ENCODE assay signal across 8 cellular contexts in the genomic region with DNA sequence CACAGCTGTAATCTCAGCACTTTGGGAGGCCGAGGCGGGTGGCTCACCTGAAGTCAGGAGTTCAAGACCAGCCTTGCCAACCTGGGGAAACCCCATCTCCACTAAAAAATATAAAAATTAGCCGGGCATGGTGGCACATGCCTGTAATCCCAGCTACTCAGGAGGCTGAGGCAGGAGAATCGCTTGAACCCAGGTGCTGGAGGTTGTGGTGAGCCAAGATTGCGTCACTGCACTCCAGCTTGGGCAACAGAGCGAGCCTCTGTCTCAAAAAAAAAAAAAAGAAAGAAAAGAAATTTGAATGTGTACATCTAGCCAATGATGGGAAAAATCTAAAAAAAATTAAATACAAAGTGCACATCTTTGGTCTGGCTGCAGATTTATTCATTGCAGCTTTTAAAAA.
A peak's percentile ranks its signal among the peaks of the same experiment; 100 is the strongest.
DNase-seq lines count a peak whose midpoint lies in the region; ATAC-seq, FAIRE-seq and TF ChIP-seq lines count a peak whose summit lies in the region.
"Not testable (repeated sequence)": the region's sequence is repeated elsewhere in the genome, so short reads cannot be mapped to it uniquely, and the experiment has no call there.

No MANE protein-coding gene starts in this region.

- not testable (repeated sequence) for H3K79me1 ChIP-seq in IMR-90 (ENCODE audit: low read depth in 1 of 2, low read length in 2 of 2)

- not testable (repeated sequence) for FAIRE-seq in A549 (lab: Jason Lieb, UNC); HepG2 (lab: Jason Lieb, UNC)

- TF ChIP-seq POLR2A in A549 (IDR thresholded peaks at IDR 0.05; ENCODE audit: low read length); IMR-90 (IDR thresholded peaks at IDR 0.05; ENCODE audit: low read depth, low read length); HepG2 (IDR thresholded peaks at IDR 0.05; ENCODE audit: insufficient read depth in 1 of 2, low read depth in 2 of 2, low read length in 2 of 2); transverse colon (IDR thresholded peaks at IDR 0.05): not testable (repeated sequence)

- H3K27me3 ChIP-seq in IMR-90 (ENCODE audit: control insufficient read depth, insufficient read depth, low read length); HepG2 (ENCODE audit: control insufficient read depth in 1 of 2, insufficient read depth in 2 of 2, low read length in 2 of 2); muscle layer of duodenum (ENCODE audit: low read depth, low read length); smooth muscle cell (ENCODE audit: low read depth); transverse colon: not testable (repeated sequence)

- H3K4ac ChIP-seq in IMR-90 (ENCODE audit: low read depth, low read length), result peak overlapping the region; percentile 80; the same call in 1 of the 2 replicates

- not testable (repeated sequence) for ATAC-seq in A549; IMR-90 (ENCODE audit: low read depth); HepG2

- not testable (repeated sequence) for H3K9me3 ChIP-seq in A549; IMR-90 (ENCODE audit: control insufficient read depth, insufficient read depth, low read length); HepG2 (ENCODE audit: low read length); muscle layer of duodenum (ENCODE audit: control insufficient read depth in 1 of 2, low read length in 2 of 2); smooth muscle cell (replicated peaks; ENCODE audit: low read depth); transverse colon

- not testable (repeated sequence) for DNase-seq in A549 (ENCODE audit: low read depth in 1 of 2, low spot score in 1 of 2); IMR-90; RWPE1 (ENCODE audit: low spot score); coronary artery (ENCODE audit: low spot score); HepG2 (ENCODE audit: low spot score); smooth muscle cell (lab: John Stamatoyannopoulos, UW; ENCODE audit: unreplicated experiment); transverse colon

- H3K56ac ChIP-seq in IMR-90 (ENCODE audit: extremely low read depth, insufficient read depth, low read length), result not testable (repeated sequence)

- H3K14ac ChIP-seq in IMR-90 (replicated peaks; ENCODE audit: low read depth, low read length), result not testable (repeated sequence)

- not testable (repeated sequence) for H2AK5ac ChIP-seq in IMR-90 (ENCODE audit: low read depth, low read length)

- not testable (repeated sequence) for H2BK20ac ChIP-seq in IMR-90 (ENCODE audit: low read depth, low read length)

- WGBS in A549 (ENCODE audit: missing lambda C conversion rate), result 96% methylated on average over 6 of the region's 6 CpGs
- 100% methylated on average over 1 of the region's 6 CpGs; no CpG with 5 or more reads in 1 of the 2 experiments for WGBS in IMR-90 (ENCODE audit: extremely low coverage in 2 of 2, insufficient read length in 1 of 2), 2 experiments
- WGBS in HepG2 (ENCODE audit: low lambda C conversion rate), result 88% methylated on average over 6 of the region's 6 CpGs
- WGBS in smooth muscle cell (ENCODE audit: low lambda C conversion rate), result 95% methylated on average over 5 of the region's 6 CpGs
- WGBS in transverse colon (ENCODE audit: low coverage in 1 of 2), 2 donors, result 78 to 94% methylated on average over 4 to 6 of the region's 6 CpGs

- 0 out of 2 replicates have a peak overlapping the region, but pooled peaks have one; percentile 74 for H2BK120ac ChIP-seq in IMR-90 (ENCODE audit: low read depth, low read length)

- not testable (repeated sequence) for H3K4me3 ChIP-seq in A549; IMR-90 (ENCODE audit: insufficient read depth, low read depth, low read length); coronary artery; HepG2 (replicated peaks in 1 of 3; ENCODE audit: insufficient read depth in 1 of 3, low read depth in 2 of 3, low read length in 3 of 3); muscle layer of duodenum (ENCODE audit: low read depth in 1 of 2, low read length in 2 of 2); smooth muscle cell; transverse colon

- not testable (repeated sequence) for H4K91ac ChIP-seq in IMR-90 (ENCODE audit: insufficient read depth, low read depth, low read length)

- H2AFZ ChIP-seq in IMR-90 (replicated peaks; ENCODE audit: low read length, poor library complexity); HepG2 (ENCODE audit: low read length); smooth muscle cell (ENCODE audit: low read depth): not testable (repeated sequence)

- H2AK9ac ChIP-seq in IMR-90 (replicated peaks; ENCODE audit: low read depth, low read length, poor library complexity), result not testable (repeated sequence)

- H3K9me1 ChIP-seq in IMR-90 (ENCODE audit: insufficient read depth, low read length), result peaks cover 26% of the 10 kb centered on the region

- TF ChIP-seq CTCF in A549 (IDR thresholded peaks at IDR 0.05); IMR-90 (conservative IDR thresholded peaks at IDR 0.05; ENCODE audit: low read depth, low read length); RWPE1 (conservative IDR thresholded peaks at IDR 0.05; ENCODE audit: low read depth); coronary artery (IDR thresholded peaks at IDR 0.05); HepG2 (CRISPR knock-in tag; IDR thresholded peaks at IDR 0.05); smooth muscle cell (IDR thresholded peaks at IDR 0.05; ENCODE audit: borderline replicate concordance, insufficient read depth, poor library complexity, severe bottlenecking); transverse colon (IDR thresholded peaks at IDR 0.05): not testable (repeated sequence)

- peaks cover 51% of the 10 kb centered on the region for H3F3A ChIP-seq in smooth muscle cell (ENCODE audit: low read depth)

- not testable (repeated sequence) for BruUV-seq in IMR-90 (replicated peaks; lab: Mats Ljungman, UMichigan); HepG2 (replicated peaks; lab: Mats Ljungman, UMichigan)

- not testable (repeated sequence) for TF ChIP-seq RAD21 in A549 (conservative IDR thresholded peaks at IDR 0.05 in 1 of 2, IDR thresholded peaks at IDR 0.05 in 1 of 2); IMR-90 (IDR thresholded peaks at IDR 0.05; ENCODE audit: low read length); HepG2 (CRISPR knock-in tag; IDR thresholded peaks at IDR 0.05)

- TF ChIP-seq EP300 in A549 (IDR thresholded peaks at IDR 0.05); HepG2 (IDR thresholded peaks at IDR 0.05; ENCODE audit: low read depth in 2 of 2, low read length in 2 of 2); HepG2 (CRISPR knock-in tag; IDR thresholded peaks at IDR 0.05; ENCODE audit: borderline replicate concordance); transverse colon (IDR thresholded peaks at IDR 0.05; ENCODE audit: low read depth): not testable (repeated sequence)

- H3K4me1 ChIP-seq in A549 (peaks cover 52% of the 10 kb centered on the region), IMR-90 (ENCODE audit: control insufficient read depth, insufficient read depth, low read length) (peaks cover 43% of the 10 kb centered on the region), HepG2 (ENCODE audit: insufficient read depth, low read length) (peaks cover 97% of the 10 kb centered on the region), muscle layer of duodenum (ENCODE audit: control insufficient read depth in 1 of 2, insufficient read depth in 2 of 2, low read length in 2 of 2) (peaks cover 17 to 24% of the 10 kb centered on the region in 2 donors), smooth muscle cell (ENCODE audit: low read depth) (peaks cover 27% of the 10 kb centered on the region), transverse colon (peaks cover 14 to 48% (median 30%) of the 10 kb centered on the region in 4 donors)

- not testable (repeated sequence) for H3K9ac ChIP-seq in IMR-90 (ENCODE audit: low read depth, low read length); HepG2 (ENCODE audit: insufficient read depth, low read depth, low read length); smooth muscle cell (ENCODE audit: low read depth)

- dilution Hi-C loops in IMR-90 (cut with HindIII; ENCODE audit: low sequenced_read_pairs, unreplicated experiment), result not testable (repeated sequence)

- not testable (repeated sequence) for H3K36me3 ChIP-seq in IMR-90 (ENCODE audit: control insufficient read depth, insufficient read depth, low read length); HepG2 (replicated peaks in 1 of 2; ENCODE audit: control insufficient read depth in 1 of 2, insufficient read depth in 2 of 2, low read length in 2 of 2); muscle layer of duodenum (ENCODE audit: control insufficient read depth in 1 of 2, insufficient read depth in 2 of 2, low read length in 2 of 2); smooth muscle cell (ENCODE audit: low read depth); transverse colon

- H3K23ac ChIP-seq in IMR-90 (ENCODE audit: low read depth, low read length), result not testable (repeated sequence)

- not testable (repeated sequence) for H2BK5ac ChIP-seq in IMR-90 (ENCODE audit: low read depth, low read length, poor library complexity, severe bottlenecking)

- not testable (repeated sequence) for H4K8ac ChIP-seq in IMR-90 (ENCODE audit: low read depth in 2 of 2, low read length in 2 of 2)

- intact Hi-C loops in IMR-90 (cut with micrococcal nuclease), result loop anchor here (5.0 kb wide), 1 partner anchor 91 kb away; a partner anchor contains a TSS
- intact Hi-C loops in HepG2 (cut with micrococcal nuclease; ENCODE audit: unreplicated experiment); transverse colon (cut with DNase I; ENCODE audit: low total_unique reads): not testable (repeated sequence)

- H3K79me2 ChIP-seq in HepG2 (ENCODE audit: insufficient read depth, low read length); smooth muscle cell (ENCODE audit: low read depth): not testable (repeated sequence)

- in situ Hi-C loops in IMR-90 (cut with MboI; ENCODE audit: low sequenced_read_pairs); HepG2 (cut with HindIII; ENCODE audit: extremely low pct_ligation_motif_present, low pct_unique_long_range_greater_than_20kb); transverse colon (cut with MboI; ENCODE audit: low pct_ligation_motif_present in 1 of 4, low pct_unique_long_range_greater_than_20kb in 1 of 4, low sequenced_read_pairs in 3 of 4): not testable (repeated sequence)

- H3K18ac ChIP-seq in IMR-90 (ENCODE audit: low read depth, low read length), result not testable (repeated sequence)

- H3K27ac ChIP-seq in A549 (peak overlapping the region; percentile 77 to 86), IMR-90 (ENCODE audit: insufficient read depth, low read length) (peak overlapping the region; percentile 87; the same call in 1 of the 2 replicates), RWPE1 (peak overlapping the region; percentile 24; the same call in 1 of the 2 replicates), coronary artery (peak overlapping the region; percentile 88), HepG2 (ENCODE audit: extremely low read length, insufficient read depth, low read length) (peak overlapping the region; percentile 56), muscle layer of duodenum (ENCODE audit: low read length) (peak overlapping the region; percentile 93), smooth muscle cell (ENCODE audit: low read depth) (peak overlapping the region; percentile 76), transverse colon (peak overlapping the region; percentile 76 to 90 (median 82))

- CTCF ChIA-PET in A549 (lab: Yijun Ruan, JAX) (interaction anchor here (0.7 to 1.1 kb wide), 2 partner anchors 8 to 99 kb away, joined by 3 read pairs; no protein-coding TSS in a partner anchor), IMR-90 (lab: Yijun Ruan, JAX) (interaction anchor here (0.5 kb wide), 1 partner anchor 74 kb away, joined by 3 read pairs; no protein-coding TSS in a partner anchor)
- CTCF ChIA-PET in RWPE1 (lab: Yijun Ruan, JAX); HepG2 (lab: Yijun Ruan, JAX; ENCODE audit: low intra/inter-chr PET ratio, low total read pairs): not testable (repeated sequence)

- H3K4me2 ChIP-seq in A549; IMR-90 (ENCODE audit: low read depth, low read length); HepG2 (ENCODE audit: low read depth, low read length); smooth muscle cell: not testable (repeated sequence)

- H4K5ac ChIP-seq in IMR-90 (ENCODE audit: low read depth, low read length), result not testable (repeated sequence)

- peak overlapping the region; percentile 72; the same call in 1 of the 3 replicates for H2BK15ac ChIP-seq in IMR-90 (ENCODE audit: low read depth, low read length)

- POLR2A ChIA-PET in A549 (lab: Yijun Ruan, JAX) (interaction anchor here (0.6 kb wide), 1 partner anchor 99 kb away, joined by 3 read pairs; no protein-coding TSS in a partner anchor), HepG2 (lab: Yijun Ruan, JAX) (interaction anchor here (2.6 kb wide), 1 partner anchor 23 kb away, joined by 34 read pairs; no protein-coding TSS in a partner anchor)
- POLR2A ChIA-PET in IMR-90 (lab: Charles Lee; ENCODE audit: unreplicated experiment); RWPE1 (lab: Yijun Ruan, JAX; ENCODE audit: low non-redundant PET): not testable (repeated sequence)

- not testable (repeated sequence) for H4K20me1 ChIP-seq in IMR-90 (ENCODE audit: insufficient read depth, low read length); HepG2 (ENCODE audit: insufficient read depth, low read length); smooth muscle cell (ENCODE audit: low read depth)

Comparison
In these comparisons a context has a peak if more than half of its experiments do, and no peak if none do; other contexts are left out.
1. H3K27ac ChIP-seq: peak in every context shown above with its lines; median percentile 93 in muscle layer of duodenum; 88 in coronary artery; 87 in IMR-90; 82 in transverse colon; 82 in A549; 76 in smooth muscle cell; 56 in HepG2; 24 in RWPE1.